In the genomic region with DNA sequence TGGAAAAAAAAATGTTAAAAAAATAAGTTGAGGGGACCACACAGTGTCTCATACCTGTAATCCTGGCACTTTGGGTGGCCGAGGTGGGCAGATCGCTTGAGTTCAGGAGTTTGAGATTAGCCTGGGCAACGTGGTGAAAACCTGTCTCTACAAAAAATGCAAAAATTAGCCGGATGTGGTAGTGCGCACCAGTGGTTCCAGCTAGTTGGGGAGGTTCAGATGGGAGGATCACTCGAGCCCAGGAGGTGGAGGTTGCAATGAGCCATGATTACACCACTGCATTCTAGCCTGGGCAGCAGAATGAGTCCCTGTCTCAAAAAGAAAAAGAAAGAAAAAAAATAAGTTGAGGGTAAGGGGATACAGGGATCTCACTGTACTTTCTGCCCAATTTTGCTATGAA, we compare ENCODE assay signal across 18 cellular contexts. TPM values are rescaled to one million over a fixed set of nuclear protein-coding genes. Genes with fewer than 3 reads are reported as not detected.
"Had no signal": no experiment of that assay in that cellular context is flagged by ENCODE, and none has a peak within 500 bp of the region (broad histone marks: within the 10 kb centered on the region; RNA-seq: fewer than 3 reads in every experiment).

No MANE protein-coding gene starts in this region.

- H3K27me3 ChIP-seq: neural progenitor cell, ovary, sigmoid colon, spleen, testis, upper lobe of left lung had no signal

- H3K36me3 Mint-ChIP-seq: neural progenitor cell had no signal

- H3K9ac ChIP-seq: neural progenitor cell had no signal

- H3K27ac ChIP-seq: lower lobe of right lung, neural progenitor cell, ovary, sigmoid colon, testis, upper lobe of left lung had no signal

- H3K4me2 ChIP-seq: neural progenitor cell had no signal

- H3K9me3 ChIP-seq: lower lobe of right lung, ovary, sigmoid colon, spleen, testis, upper lobe of left lung had no signal

- H2AFZ ChIP-seq: neural progenitor cell had no signal

- H3K36me3 ChIP-seq: lower lobe of right lung, neural progenitor cell, ovary, sigmoid colon, spleen, upper lobe of left lung had no signal

- H3K27ac Mint-ChIP-seq: activated naive CD8-positive, alpha-beta T cell treated with anti-CD3 and anti-CD28 coated beads, Interleukin-2, amount 50 U/mL, for 24 hours; effector memory CD8-positive, alpha-beta T cell; neural progenitor cell; stimulated activated naive CD8-positive, alpha-beta T cell treated with anti-CD3 and anti-CD28 coated beads, Interleukin-15, amount 100 ng/mL, for 72 hours had no signal

- H3K4me3 Mint-ChIP-seq: activated naive CD8-positive, alpha-beta T cell treated with anti-CD3 and anti-CD28 coated beads, Interleukin-2, amount 50 U/mL, for 24 hours; effector memory CD8-positive, alpha-beta T cell; neural progenitor cell; stimulated activated naive CD8-positive, alpha-beta T cell treated with anti-CD3 and anti-CD28 coated beads, Interleukin-15, amount 100 ng/mL, for 72 hours had no signal

- DNase-seq: activated naive CD4-positive, alpha-beta T cell; activated naive CD8-positive, alpha-beta T cell treated with anti-CD3 and anti-CD28 coated beads, Interleukin-2, amount 50 U/mL, for 24 hours; activated T-cell treated with anti-CD3 and anti-CD28 coated beads for 4 hours; aorta; effector memory CD8-positive, alpha-beta T cell; foreskin melanocyte; head of caudate nucleus; left cardiac atrium; lower lobe of right lung; midbrain; ovary; sigmoid colon; spleen; stimulated activated naive CD8-positive, alpha-beta T cell treated with anti-CD3 and anti-CD28 coated beads, Interleukin-15, amount 100 ng/mL, for 72 hours; testis; upper lobe of left lung had no signal

- H3K27me3 Mint-ChIP-seq: activated naive CD8-positive, alpha-beta T cell treated with anti-CD3 and anti-CD28 coated beads, Interleukin-2, amount 50 U/mL, for 24 hours; stimulated activated naive CD8-positive, alpha-beta T cell treated with anti-CD3 and anti-CD28 coated beads, Interleukin-15, amount 100 ng/mL, for 72 hours had no signal

- ATAC-seq: activated naive CD8-positive, alpha-beta T cell treated with anti-CD3 and anti-CD28 coated beads, Interleukin-2, amount 50 U/mL, for 24 hours; effector memory CD8-positive, alpha-beta T cell; left cardiac atrium; lower lobe of right lung; stimulated activated naive CD8-positive, alpha-beta T cell treated with anti-CD3 and anti-CD28 coated beads, Interleukin-15, amount 100 ng/mL, for 72 hours had no signal

- H3K4me1 Mint-ChIP-seq: neural progenitor cell; stimulated activated naive CD8-positive, alpha-beta T cell treated with anti-CD3 and anti-CD28 coated beads, Interleukin-15, amount 100 ng/mL, for 72 hours had no signal

- H3K4me3 ChIP-seq: lower lobe of right lung, neural progenitor cell, ovary, sigmoid colon, spleen, testis, upper lobe of left lung had no signal

- H3K4me1 ChIP-seq: neural progenitor cell, sigmoid colon, testis had no signal

RNA-seq across cellular contexts. Expression of a gene that starts 6.1 kb away (rescaled TPM):
- total RNA-seq: T-helper 2 cell treated with Interferon-gamma antibody and Interleukin-4, amounts not matched to agents 100 ng/mL and 5 ng/mL, for 36 hours had no signal
